Comparison of ENCODE assay signal across 9 cellular contexts in genomic region chr12:2897418-2897817, GRCh38. TPM values are rescaled to one million over a fixed set of nuclear protein-coding genes. Genes with fewer than 3 reads are reported as not detected.
"Had no signal": no experiment of that assay in that cellular context is flagged by ENCODE, and none has a peak within 500 bp of the region (broad histone marks: within the 10 kb centered on the region; RNA-seq: fewer than 3 reads in every experiment).

No MANE protein-coding gene starts in this region.

- ATAC-seq: GM12878 had no signal

- DNase-seq: GDM1, GF-D8 had no signal

- FAIRE-seq: G401.6, GM12878, GM12891, GM12892, GM18507, GM19239 had no signal

- H3K4me3 ChIP-seq: GM12878 had no signal

RNA-seq across cellular contexts. Expression of gene TEX52, which starts 40.6 kb away (rescaled TPM):
- total RNA-seq: G401, GM12878 had no signal
